In the genomic region with DNA sequence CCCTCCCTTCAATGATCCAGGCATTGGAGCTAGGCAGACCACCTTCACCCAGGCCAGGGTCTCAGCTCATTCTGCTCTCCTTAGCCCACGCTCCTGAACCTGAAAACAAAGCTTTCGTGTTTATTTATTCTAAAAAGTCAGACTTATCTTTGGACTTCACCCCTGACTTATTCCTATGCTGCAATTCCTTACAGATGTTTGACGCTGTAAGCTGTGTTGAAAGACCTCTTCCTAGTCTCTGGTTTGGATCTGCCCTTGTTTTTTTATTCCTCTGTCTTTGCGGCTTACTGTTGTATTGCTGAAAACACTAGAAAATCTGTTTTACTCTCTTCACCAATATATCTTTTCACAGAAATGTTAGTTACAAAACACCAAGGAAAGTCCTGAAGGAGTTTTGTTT, we compare ENCODE assay signal across 14 cellular contexts. TPM values are rescaled to one million over a fixed set of nuclear protein-coding genes. Genes with fewer than 3 reads are reported as not detected.
A peak's percentile ranks its signal among the peaks of the same experiment; 100 is the strongest.
DNase-seq lines count a peak whose midpoint lies in the region; ATAC-seq, FAIRE-seq and TF ChIP-seq lines count a peak whose summit lies in the region.
"Had no signal": no experiment of that assay in that cellular context is flagged by ENCODE, and none has a peak within 500 bp of the region (broad histone marks: within the 10 kb centered on the region; RNA-seq: fewer than 3 reads in every experiment).

No MANE protein-coding gene starts in this region.

- DNase-seq in Calu3 (no peak), HuH-7 (ENCODE audit: low spot score) (peak; percentile 17), endothelial cell of umbilical vein (ENCODE audit: low read depth, low spot score) (no peak), nephron progenitor cell (no peak), anterior cingulate cortex (lab: John Stamatoyannopoulos, UW) (no peak)
- DNase-seq: activated CD8-positive, alpha-beta memory T cell treated with anti-CD3 and anti-CD28 coated beads, Interleukin-2, amount 50 U/mL, for 48 hours; retina had no signal

- no peak for TF ChIP-seq CTCF in Calu3 (IDR thresholded peaks at IDR 0.05; ENCODE audit: unreplicated experiment)
- TF ChIP-seq CTCF in endothelial cell of umbilical vein (IDR thresholded peaks at IDR 0.05; ENCODE audit: extremely low read depth in 1 of 2, insufficient read depth in 1 of 2, low read depth in 1 of 2, low read length in 2 of 2): no peak
- TF ChIP-seq CTCF in nephron progenitor cell (IDR thresholded peaks at IDR 0.05): no peak

- no peak overlapping the region for H3K4me2 ChIP-seq in endothelial cell of umbilical vein (ENCODE audit: insufficient read depth, low read length)

- H3K27ac ChIP-seq in endothelial cell of umbilical vein (ENCODE audit: insufficient read depth, low read depth, low read length): peak overlapping the region; percentile 54

- H3K9me3 Mint-ChIP-seq in Calu3 (ENCODE audit: low read depth, unreplicated experiment) (no peaks in the 10 kb centered on the region), nephron progenitor cell (peaks cover 3% of the 10 kb centered on the region)

- CTCF ChIA-PET in Calu3 (lab: Charles Lee) (no interaction called here), endothelial cell of umbilical vein (lab: Charles Lee) (interaction anchor here (1.0 to 1.7 kb wide), 6 partner anchors 9 to 363 kb away, joined by 3 to 9 read pairs (median 4); no protein-coding TSS in a partner anchor)

- dilution Hi-C loops in endothelial cell of umbilical vein (cut with MboI; ENCODE audit: extremely low pct_ligation_motif_present, low sequenced_read_pairs): no loop called here

- H3K27me3 ChIP-seq in endothelial cell of umbilical vein (ENCODE audit: control insufficient read depth in 2 of 2, insufficient read depth in 2 of 2, low read length in 2 of 2): no peaks in the 10 kb centered on the region

- no peaks in the 10 kb centered on the region for H4K20me1 ChIP-seq in endothelial cell of umbilical vein (replicated peaks; ENCODE audit: control insufficient read depth, extremely low read depth, insufficient read depth, low read length)

- no peak for FAIRE-seq in endothelial cell of umbilical vein (lab: Jason Lieb, UNC)
- FAIRE-seq: TTC549 had no signal

- H3K36me3 ChIP-seq in endothelial cell of umbilical vein (ENCODE audit: control insufficient read depth in 2 of 2, extremely low read depth in 1 of 2, insufficient read depth in 2 of 2, low read length in 2 of 2): peaks cover 0 to 10% of the 10 kb centered on the region in 2 experiments

- H2AFZ ChIP-seq in endothelial cell of umbilical vein (ENCODE audit: low read depth, low read length): no peak overlapping the region

- no peaks in the 10 kb centered on the region for H3K9me1 ChIP-seq in endothelial cell of umbilical vein (replicated peaks; ENCODE audit: control insufficient read depth, extremely low read depth, insufficient read depth, low read length)

- intact Hi-C loops in Calu3 (cut with micrococcal nuclease; ENCODE audit: unreplicated experiment) (no loop called here), endothelial cell of umbilical vein (cut with micrococcal nuclease) (no loop called here)

- H3K9me3 ChIP-seq in endothelial cell of umbilical vein (replicated peaks; ENCODE audit: control insufficient read depth, insufficient read depth, low read length): no peaks in the 10 kb centered on the region

- H3K27ac Mint-ChIP-seq in Calu3 (ENCODE audit: unreplicated experiment): peak overlapping the region; percentile 2
- peak overlapping the region; percentile 90 for H3K27ac Mint-ChIP-seq in nephron progenitor cell

- H3K36me3 Mint-ChIP-seq in Calu3 (ENCODE audit: insufficient read depth, unreplicated experiment): peaks cover 98% of the 10 kb centered on the region
- H3K36me3 Mint-ChIP-seq in nephron progenitor cell (ENCODE audit: low read depth): peaks cover 50% of the 10 kb centered on the region

- no peaks in the 10 kb centered on the region for H3K79me2 ChIP-seq in endothelial cell of umbilical vein (ENCODE audit: control insufficient read depth, insufficient read depth, low read length)

- no peak overlapping the region for H3K4me3 Mint-ChIP-seq in Calu3 (ENCODE audit: low read depth, unreplicated experiment)
- peak overlapping the region; percentile 7 for H3K4me3 Mint-ChIP-seq in nephron progenitor cell

- BruUV-seq in Calu3 (replicated peaks; lab: Mats Ljungman, UMichigan) (no TSS peak), endothelial cell of umbilical vein (replicated peaks; lab: Mats Ljungman, UMichigan) (TSS peak; percentile 14)

- H3K4me3 ChIP-seq in endothelial cell of umbilical vein (replicated peaks in 1 of 3; ENCODE audit: insufficient read depth in 1 of 3, low read depth in 1 of 3, low read length in 3 of 3): no peak overlapping the region

- H3K9ac ChIP-seq in endothelial cell of umbilical vein (replicated peaks; ENCODE audit: extremely low read depth, insufficient read depth, low read length): no peak overlapping the region

- POLR2A ChIA-PET in endothelial cell of umbilical vein (lab: Charles Lee): interaction anchor here (0.8 kb wide), 1 partner anchor 207 kb away, joined by 3 read pairs; a partner anchor contains a TSS

- ATAC-seq in esophagus mucosa (no peak), HG03097 (IDR thresholded peaks at IDR 0.05; ENCODE audit: low FRiP score, unreplicated experiment) (no peak), HG03460 (IDR thresholded peaks at IDR 0.05; ENCODE audit: unreplicated experiment) (no peak)

- H3K4me1 ChIP-seq in endothelial cell of umbilical vein (ENCODE audit: control insufficient read depth, extremely low read depth, insufficient read depth, low read length): peaks cover 48% of the 10 kb centered on the region

- H3K4me1 Mint-ChIP-seq in Calu3 (ENCODE audit: low read depth, unreplicated experiment) (peaks cover 25% of the 10 kb centered on the region), nephron progenitor cell (peaks cover 68% of the 10 kb centered on the region)

- H3K27me3 Mint-ChIP-seq in Calu3 (ENCODE audit: unreplicated experiment): no peaks in the 10 kb centered on the region
- H3K27me3 Mint-ChIP-seq in nephron progenitor cell (ENCODE audit: low read depth, poor library complexity): no peaks in the 10 kb centered on the region

- TF ChIP-seq POLR2A in endothelial cell of umbilical vein (IDR thresholded peaks at IDR 0.05; ENCODE audit: low read depth, low read length): no peak

TF ChIP-seq in endothelial cell of umbilical vein, 7 proteins besides CTCF, POLR2A, EP300 and RAD21:
- no peak for TF ChIP-seq JUN (IDR thresholded peaks at IDR 0.05; ENCODE audit: borderline replicate concordance, insufficient read depth, insufficient read length, low read depth)
- TF ChIP-seq, protein P1, sequence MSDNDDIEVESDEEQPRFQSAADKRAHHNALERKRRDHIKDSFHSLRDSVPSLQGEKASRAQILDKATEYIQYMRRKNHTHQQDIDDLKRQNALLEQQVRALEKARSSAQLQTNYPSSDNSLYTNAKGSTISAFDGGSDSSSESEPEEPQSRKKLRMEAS (IDR thresholded peaks at IDR 0.05; ENCODE audit: insufficient read depth, insufficient read length): no peak
- TF ChIP-seq MYC (IDR thresholded peaks at IDR 0.05; ENCODE audit: low read depth, low read length): no peak
- TF ChIP-seq EZH2 (IDR thresholded peaks at IDR 0.05; ENCODE audit: borderline replicate concordance, low read depth, low read length, severe bottlenecking): no peak
- no peak for TF ChIP-seq POLR2AphosphoS5 (IDR thresholded peaks at IDR 0.05; ENCODE audit: insufficient read depth, low read depth, low read length)
- TF ChIP-seq GATA2 (IDR thresholded peaks at IDR 0.05; ENCODE audit: insufficient read depth, insufficient read length, low read depth, low read length): no peak
- no peak for TF ChIP-seq FOS (IDR thresholded peaks at IDR 0.05; ENCODE audit: borderline replicate concordance, insufficient read depth, low read length)

RNA-seq across cellular contexts. Expression of a gene that starts 40.5 kb away (rescaled TPM):
- total RNA-seq in Calu3 (2022): not detected in 2 replicates
- not detected in 2 replicates for total RNA-seq in endothelial cell of umbilical vein
- not detected in 2 replicates for polyA plus RNA-seq in endothelial cell of umbilical vein
- not detected in 2 replicates for polyA plus RNA-seq in endothelial cell of umbilical vein (2011; cell fraction: cytosol; rRNA removed)
- polyA plus RNA-seq in endothelial cell of umbilical vein (2011; cell fraction: nucleus; rRNA removed): 0.07 and 0.11 TPM in 2 replicates
- 0.09 and 0.35 TPM in 2 replicates for polyA plus RNA-seq in endothelial cell of umbilical vein (2012)
- not detected in 2 replicates for polyA minus RNA-seq in endothelial cell of umbilical vein
- polyA minus RNA-seq in endothelial cell of umbilical vein (2011; cell fraction: cytosol; rRNA and poly(A)+ RNA removed): not detected
- polyA minus RNA-seq in endothelial cell of umbilical vein (2011; cell fraction: nucleus; rRNA and poly(A)+ RNA removed): not detected in 2 replicates
- not detected for total RNA-seq in esophagus mucosa
- total RNA-seq: HT1080, NCI-H460, subcutaneous adipose tissue had no signal
